21 cellular contexts compared by ENCODE assay signal in genomic region chr18:57856707-57857280, GRCh38. TPM values are rescaled to one million over a fixed set of nuclear protein-coding genes. Genes with fewer than 3 reads are reported as not detected.
"Had no signal": no experiment of that assay in that cellular context is flagged by ENCODE, and none has a peak within 500 bp of the region (broad histone marks: within the 10 kb centered on the region; RNA-seq: fewer than 3 reads in every experiment).

No MANE protein-coding gene starts in this region.

- H3K27ac ChIP-seq: parathyroid adenoma, spleen, testis, VCaP had no signal

- H3K4me1 Mint-ChIP-seq: brain; stimulated activated memory B cell treated with anti-CD40 and anti-IgM and Interleukin-4, amounts not matched to agents 10 μg/mL and 1 μg/mL and 100 μg/mL, for 72 hours had no signal

- H3K36me3 Mint-ChIP-seq: brain; memory B cell; naive B cell; stimulated activated memory B cell treated with anti-CD40 and anti-IgM and Interleukin-4, amounts not matched to agents 10 μg/mL and 1 μg/mL and 100 μg/mL, for 72 hours; type B pancreatic cell had no signal

- H3K4me3 ChIP-seq: mucosa of descending colon, spleen, testis had no signal

- ATAC-seq: activated T-cell treated with anti-CD3 and anti-CD28 coated beads, Interleukin-2, amount 50 U/mL, for 4 hours; mucosa of descending colon; stimulated activated memory B cell treated with anti-CD40 and anti-IgM and Interleukin-4, amounts not matched to agents 10 μg/mL and 1 μg/mL and 100 μg/mL, for 72 hours had no signal

- DNase-seq: activated CD4-positive, alpha-beta T cell treated with anti-CD3 and anti-CD28 coated beads, Interleukin-2, amount 50 U/mL, for 1 hour; activated CD4-positive, CD25-positive, alpha-beta regulatory T cell treated with anti-CD3 and anti-CD28 coated beads, Interleukin-2, amount 50 U/mL, for 72 hours; activated CD8-positive, alpha-beta memory T cell treated with anti-CD3 and anti-CD28 coated beads, Interleukin-2, amount 50 U/mL, for 4 hours; activated naive CD4-positive, alpha-beta T cell treated with anti-CD3 and anti-CD28 coated beads for 36 hours; activated T-cell treated with anti-CD3 and anti-CD28 coated beads, Interleukin-2, amount 50 U/mL, for 4 hours; caudate nucleus; erythroblast; head of caudate nucleus; mucosa of descending colon; naive B cell; spleen; stimulated activated CD4-positive, alpha-beta T cell treated with anti-CD3 and anti-CD28 coated beads, Interleukin-4, amount 100 ng/mL, for 4 hours; testis had no signal

- H3K79me2 ChIP-seq: parathyroid adenoma had no signal

- H3K4me3 Mint-ChIP-seq: activated naive CD4-positive, alpha-beta T cell treated with anti-CD3 and anti-CD28 coated beads for 36 hours; activated T-cell treated with anti-CD3 and anti-CD28 coated beads, Interleukin-2, amount 50 U/mL, for 4 hours; brain; memory B cell; stimulated activated memory B cell treated with anti-CD40 and anti-IgM and Interleukin-4, amounts not matched to agents 10 μg/mL and 1 μg/mL and 100 μg/mL, for 72 hours; type B pancreatic cell had no signal

- H3K9me3 Mint-ChIP-seq: activated naive CD4-positive, alpha-beta T cell treated with anti-CD3 and anti-CD28 coated beads for 36 hours; activated T-cell treated with anti-CD3 and anti-CD28 coated beads, Interleukin-2, amount 50 U/mL, for 4 hours; brain; naive B cell; stimulated activated memory B cell treated with anti-CD40 and anti-IgM and Interleukin-4, amounts not matched to agents 10 μg/mL and 1 μg/mL and 100 μg/mL, for 72 hours; type B pancreatic cell had no signal

- H3K27me3 ChIP-seq: spleen, testis had no signal

- H2AFZ ChIP-seq: parathyroid adenoma had no signal

- H3K27me3 Mint-ChIP-seq: memory B cell; naive B cell; stimulated activated memory B cell treated with anti-CD40 and anti-IgM and Interleukin-4, amounts not matched to agents 10 μg/mL and 1 μg/mL and 100 μg/mL, for 72 hours had no signal

- H3K9me3 ChIP-seq: mucosa of descending colon, testis had no signal

- FAIRE-seq: colon, frontal cortex had no signal

- H3K36me3 ChIP-seq: spleen had no signal

- H3K4me1 ChIP-seq: parathyroid adenoma, spleen, testis had no signal

- H3K9ac ChIP-seq: parathyroid adenoma had no signal

- H3K27ac Mint-ChIP-seq: activated naive CD4-positive, alpha-beta T cell treated with anti-CD3 and anti-CD28 coated beads for 36 hours; brain; memory B cell; naive B cell; stimulated activated memory B cell treated with anti-CD40 and anti-IgM and Interleukin-4, amounts not matched to agents 10 μg/mL and 1 μg/mL and 100 μg/mL, for 72 hours; type B pancreatic cell had no signal

RNA-seq across cellular contexts. Expression of gene ATP8B1, which starts 53.7 kb away (rescaled TPM):
- total RNA-seq: activated naive CD4-positive, alpha-beta T cell treated with anti-CD3 and anti-CD28 coated beads for 36 hours had no signal
